In the genomic region with DNA sequence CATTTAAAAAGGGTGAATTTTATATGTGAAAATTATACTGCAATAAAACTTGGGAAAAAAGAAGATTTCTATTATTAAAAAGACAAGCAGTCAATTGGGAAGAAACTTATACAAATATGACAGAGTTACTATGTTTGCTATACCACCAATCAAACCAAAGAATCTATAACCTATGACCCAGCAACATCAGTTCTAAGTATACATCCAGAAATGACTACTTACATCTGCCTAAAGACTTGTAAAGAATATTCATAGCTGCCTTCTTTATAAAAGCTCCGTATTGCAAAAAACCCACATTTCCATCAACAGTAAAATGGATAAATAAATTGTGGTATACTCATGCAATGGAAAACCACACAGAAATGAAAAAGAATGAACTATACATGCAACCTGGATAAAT, we compare ENCODE assay signal across 25 cellular contexts. TPM values are rescaled to one million over a fixed set of nuclear protein-coding genes. Genes with fewer than 3 reads are reported as not detected.
DNase-seq lines count a peak whose midpoint lies in the region; ATAC-seq and TF ChIP-seq lines count a peak whose summit lies in the region.
"Had no signal": no experiment of that assay in that cellular context is flagged by ENCODE, and none has a peak within 500 bp of the region (broad histone marks: within the 10 kb centered on the region; RNA-seq: fewer than 3 reads in every experiment).

No MANE protein-coding gene starts in this region.

- DNase-seq in PC-9: no peak
- DNase-seq in epithelial cell of prostate (ENCODE audit: low read depth, low spot score): no peak
- DNase-seq in stimulated activated effector memory CD8-positive, alpha-beta T cell treated with anti-CD3 and anti-CD28 coated beads, Interleukin-12 subunit alpha, Interleukin-12 subunit beta, amount 100 ng/mL, for 72 hours (ENCODE audit: low spot score in 2 of 2): no peak
- DNase-seq in dermis blood vessel endothelial cell: no peak
- no peak for DNase-seq in nephron progenitor cell
- DNase-seq in central memory CD4-positive, alpha-beta T cell: no peak
- DNase-seq: 8988T; ACHN; BE2C; C1 segment of cervical spinal cord; CD4-positive, alpha-beta memory T cell; CD4-positive, CD25-positive, alpha-beta regulatory T cell; CD8-positive, alpha-beta memory T cell; COR-L47; DMS 273 treated with DMSO at 0.1 percent for 48 hours; DMS153; DMS53; DMS79; DND-41; EL; GDM1 had no signal

- no peak overlapping the region for H3K27ac Mint-ChIP-seq in activated T-helper 17 cell treated with anti-CD3 and anti-CD28 coated beads, Interleukin-2, amount 50 U/mL, for 72 hours
- no peak overlapping the region for H3K27ac Mint-ChIP-seq in stimulated activated effector memory CD8-positive, alpha-beta T cell treated with anti-CD3 and anti-CD28 coated beads, Interleukin-12 subunit alpha, Interleukin-12 subunit beta, amount 100 ng/mL, for 72 hours
- H3K27ac Mint-ChIP-seq in nephron progenitor cell: no peak overlapping the region
- H3K27ac Mint-ChIP-seq: CD4-positive, alpha-beta memory T cell had no signal

- H3K79me2 ChIP-seq in PC-9 (ENCODE audit: low read depth): no peaks in the 10 kb centered on the region

- H3K36me3 Mint-ChIP-seq in activated T-helper 17 cell treated with anti-CD3 and anti-CD28 coated beads, Interleukin-2, amount 50 U/mL, for 72 hours (ENCODE audit: low read depth): no peaks in the 10 kb centered on the region
- H3K36me3 Mint-ChIP-seq in stimulated activated effector memory CD8-positive, alpha-beta T cell treated with anti-CD3 and anti-CD28 coated beads, Interleukin-12 subunit alpha, Interleukin-12 subunit beta, amount 100 ng/mL, for 72 hours: peaks cover 5% of the 10 kb centered on the region
- H3K36me3 Mint-ChIP-seq in nephron progenitor cell (ENCODE audit: low read depth): no peaks in the 10 kb centered on the region
- H3K36me3 Mint-ChIP-seq: CD4-positive, CD25-positive, alpha-beta regulatory T cell had no signal

- CTCF ChIA-PET in PC-9 (lab: Charles Lee): no interaction called here

- peaks cover 28% of the 10 kb centered on the region for H3K4me1 ChIP-seq in PC-9 (replicated peaks; ENCODE audit: insufficient read depth)
- H3K4me1 ChIP-seq: BE2C, BLaER1 had no signal

- no peaks in the 10 kb centered on the region for H3K9me3 Mint-ChIP-seq in activated T-helper 17 cell treated with anti-CD3 and anti-CD28 coated beads, Interleukin-2, amount 50 U/mL, for 72 hours
- H3K9me3 Mint-ChIP-seq in stimulated activated effector memory CD8-positive, alpha-beta T cell treated with anti-CD3 and anti-CD28 coated beads, Interleukin-12 subunit alpha, Interleukin-12 subunit beta, amount 100 ng/mL, for 72 hours: no peaks in the 10 kb centered on the region
- no peaks in the 10 kb centered on the region for H3K9me3 Mint-ChIP-seq in nephron progenitor cell
- H3K9me3 Mint-ChIP-seq: CD4-positive, alpha-beta memory T cell; CD4-positive, CD25-positive, alpha-beta regulatory T cell had no signal

- no peaks in the 10 kb centered on the region; the same call in 1 of the 2 replicates for H3K36me3 ChIP-seq in PC-9 (ENCODE audit: low read depth)
- H3K36me3 ChIP-seq: BE2C, BLaER1 had no signal

- no peak for TF ChIP-seq CTCF in PC-9 (conservative IDR thresholded peaks at IDR 0.05)
- no peak for TF ChIP-seq CTCF in nephron progenitor cell (IDR thresholded peaks at IDR 0.05)

- POLR2A ChIA-PET in PC-9 (lab: Charles Lee; ENCODE audit: unreplicated experiment): interaction anchor here (0.6 kb wide), 1 partner anchor 9 kb away, joined by 3 read pairs; no protein-coding TSS in a partner anchor

- no peak overlapping the region for H2AFZ ChIP-seq in PC-9

- ATAC-seq in activated T-helper 17 cell treated with anti-CD3 and anti-CD28 coated beads, Interleukin-2, amount 50 U/mL, for 72 hours (replicated peaks): peak; percentile 34
- peak; percentile 73 for ATAC-seq in stimulated activated effector memory CD8-positive, alpha-beta T cell treated with anti-CD3 and anti-CD28 coated beads, Interleukin-12 subunit alpha, Interleukin-12 subunit beta, amount 100 ng/mL, for 72 hours
- no peak for ATAC-seq in GM18868 (IDR thresholded peaks at IDR 0.05; ENCODE audit: unreplicated experiment)
- ATAC-seq: GM12878 had no signal

- intact Hi-C loops in PC-9 (cut with micrococcal nuclease; ENCODE audit: unreplicated experiment): no loop called here

- no peaks in the 10 kb centered on the region for H3K9me2 ChIP-seq in PC-9 (ENCODE audit: insufficient read depth)

- H3K9me3 ChIP-seq in PC-9 (ENCODE audit: insufficient read depth, low read depth): peaks cover 5% of the 10 kb centered on the region; the same call in 1 of the 2 replicates
- H3K9me3 ChIP-seq: BE2C, BLaER1 had no signal

- H3K4me1 Mint-ChIP-seq in activated T-helper 17 cell treated with anti-CD3 and anti-CD28 coated beads, Interleukin-2, amount 50 U/mL, for 72 hours: peaks cover 16% of the 10 kb centered on the region
- H3K4me1 Mint-ChIP-seq in stimulated activated effector memory CD8-positive, alpha-beta T cell treated with anti-CD3 and anti-CD28 coated beads, Interleukin-12 subunit alpha, Interleukin-12 subunit beta, amount 100 ng/mL, for 72 hours: peaks cover 16% of the 10 kb centered on the region
- peaks cover 13% of the 10 kb centered on the region for H3K4me1 Mint-ChIP-seq in nephron progenitor cell

- BruUV-seq in PC-9 (replicated peaks; lab: Mats Ljungman, UMichigan): no TSS peak

- H3F3A ChIP-seq in PC-9 (ENCODE audit: insufficient read depth, low read depth): peaks cover 25% of the 10 kb centered on the region

- no peaks in the 10 kb centered on the region for H4K20me1 ChIP-seq in PC-9 (ENCODE audit: insufficient read depth)
- H4K20me1 ChIP-seq: BLaER1 had no signal

- H3K27me3 Mint-ChIP-seq in activated T-helper 17 cell treated with anti-CD3 and anti-CD28 coated beads, Interleukin-2, amount 50 U/mL, for 72 hours: no peaks in the 10 kb centered on the region
- no peaks in the 10 kb centered on the region for H3K27me3 Mint-ChIP-seq in nephron progenitor cell (ENCODE audit: low read depth, poor library complexity)
- H3K27me3 Mint-ChIP-seq: CD4-positive, alpha-beta memory T cell; CD4-positive, CD25-positive, alpha-beta regulatory T cell had no signal

- H3K4me2 ChIP-seq in PC-9: no peak overlapping the region
- H3K4me2 ChIP-seq: BLaER1 had no signal

- peak overlapping the region; percentile 74 for H3K27ac ChIP-seq in PC-9
- H3K27ac ChIP-seq in epithelial cell of prostate: peak overlapping the region; percentile 96
- H3K27ac ChIP-seq: BLaER1 had no signal

- H3K27me3 ChIP-seq in PC-9 (ENCODE audit: insufficient read depth, low read depth): no peaks in the 10 kb centered on the region
- H3K27me3 ChIP-seq: BE2C, BLaER1 had no signal

- no peak overlapping the region for H3K4me3 Mint-ChIP-seq in activated T-helper 17 cell treated with anti-CD3 and anti-CD28 coated beads, Interleukin-2, amount 50 U/mL, for 72 hours
- H3K4me3 Mint-ChIP-seq in stimulated activated effector memory CD8-positive, alpha-beta T cell treated with anti-CD3 and anti-CD28 coated beads, Interleukin-12 subunit alpha, Interleukin-12 subunit beta, amount 100 ng/mL, for 72 hours: no peak overlapping the region
- no peak overlapping the region for H3K4me3 Mint-ChIP-seq in nephron progenitor cell
- H3K4me3 Mint-ChIP-seq: CD4-positive, CD25-positive, alpha-beta regulatory T cell; CD8-positive, alpha-beta memory T cell had no signal

- H3K4me3 ChIP-seq in PC-9: no peak overlapping the region
- H3K4me3 ChIP-seq: BLaER1, GM12878 had no signal

RNA-seq across cellular contexts. Expression of gene NABP1, which starts 32.9 kb away (rescaled TPM):
- total RNA-seq in PC-9 (2021): 39.0 and 46.5 TPM in 2 replicates
- 10 to 100 TPM; 81.6 to 98.4 TPM for total RNA-seq in activated T-helper 17 cell treated with anti-CD3 and anti-CD28 coated beads, Interleukin-2, amount 50 U/mL, for 72 hours
- 15.7 and 20.9 TPM in 2 replicates for total RNA-seq in dermis blood vessel endothelial cell
